ENCODE assay signal across 24 cellular contexts in the genomic region with DNA sequence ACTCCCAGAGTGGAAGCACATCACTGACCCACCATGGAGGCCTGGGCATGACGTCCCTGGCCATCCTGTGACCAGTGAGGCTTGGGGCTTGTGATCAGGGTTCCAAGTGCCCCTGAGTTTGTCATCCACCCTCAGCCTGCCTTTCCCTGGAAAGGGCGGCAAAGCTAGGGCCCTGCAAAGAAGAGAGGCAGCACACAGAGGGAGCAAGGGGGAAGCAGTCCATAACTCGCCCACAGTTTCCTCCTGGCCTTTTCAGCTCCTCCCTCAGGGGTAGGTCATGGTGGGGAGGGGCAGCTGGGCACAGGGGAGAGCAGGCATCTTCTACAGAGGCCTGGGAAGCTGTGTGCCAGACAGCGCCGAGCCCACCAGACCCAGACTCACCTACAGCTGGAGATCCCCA. TPM values are rescaled to one million over a fixed set of nuclear protein-coding genes. Genes with fewer than 3 reads are reported as not detected.
DNase-seq lines count a peak whose midpoint lies in the region; ATAC-seq and TF ChIP-seq lines count a peak whose summit lies in the region.
"Had no signal": no experiment of that assay in that cellular context is flagged by ENCODE, and none has a peak within 500 bp of the region (broad histone marks: within the 10 kb centered on the region; RNA-seq: fewer than 3 reads in every experiment).

A gene with protein sequence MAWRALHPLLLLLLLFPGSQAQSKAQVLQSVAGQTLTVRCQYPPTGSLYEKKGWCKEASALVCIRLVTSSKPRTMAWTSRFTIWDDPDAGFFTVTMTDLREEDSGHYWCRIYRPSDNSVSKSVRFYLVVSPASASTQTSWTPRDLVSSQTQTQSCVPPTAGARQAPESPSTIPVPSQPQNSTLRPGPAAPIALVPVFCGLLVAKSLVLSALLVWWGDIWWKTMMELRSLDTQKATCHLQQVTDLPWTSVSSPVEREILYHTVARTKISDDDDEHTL (plus strand): TSS at position 313 of the 400 bp plus-strand sequence. CDS start 269 bp downstream, outside the sequence.

- H3K27me3 Mint-ChIP-seq in activated naive CD4-positive, alpha-beta T cell treated with anti-CD3 and anti-CD28 coated beads, Interleukin-2, amount 50 U/mL, for 24 hours: no peaks in the 10 kb centered on the region
- no peaks in the 10 kb centered on the region for H3K27me3 Mint-ChIP-seq in stimulated activated naive B cell treated with anti-CD40 and anti-IgM and Interleukin-4, amounts not matched to agents 10 μg/mL and 1 μg/mL and 100 μg/mL, for 72 hours

- H3K4me3 Mint-ChIP-seq in activated naive CD4-positive, alpha-beta T cell treated with anti-CD3 and anti-CD28 coated beads, Interleukin-2, amount 50 U/mL, for 24 hours: no peak within 1 kb of the TSS
- H3K4me3 Mint-ChIP-seq in stimulated activated naive B cell treated with anti-CD40 and anti-IgM and Interleukin-4, amounts not matched to agents 10 μg/mL and 1 μg/mL and 100 μg/mL, for 72 hours: peak within 1 kb of the TSS; percentile 39 to 50
- H3K4me3 Mint-ChIP-seq: activated CD4-positive, alpha-beta memory T cell treated with anti-CD3 and anti-CD28 coated beads, Interleukin-2, amount 10 ng/mL, durations not matched to agents 7 days and 5 days; brain had no signal

- H3K9me3 ChIP-seq in Loucy (ENCODE audit: insufficient read depth, low read depth, low read length): no peaks in the 10 kb centered on the region
- no peaks in the 10 kb centered on the region for H3K9me3 ChIP-seq in effector memory CD4-positive, alpha-beta T cell (ENCODE audit: control insufficient read depth, low read length)
- H3K9me3 ChIP-seq: pancreas, sigmoid colon, SJSA1, testis had no signal

- no peaks in the 10 kb centered on the region for H3K27me3 ChIP-seq in Loucy (ENCODE audit: insufficient read depth, low read length, poor library complexity, severe bottlenecking)
- peaks cover 3% of the 10 kb centered on the region for H3K27me3 ChIP-seq in effector memory CD4-positive, alpha-beta T cell (replicated peaks; ENCODE audit: control insufficient read depth, insufficient read depth, low read length, poor library complexity, severe bottlenecking)
- H3K27me3 ChIP-seq: pancreas, sigmoid colon, testis had no signal

- H3K9me2 ChIP-seq in Loucy (replicated peaks; ENCODE audit: low read depth, low read length): no peaks in the 10 kb centered on the region

- H3K27ac ChIP-seq in effector memory CD4-positive, alpha-beta T cell (ENCODE audit: insufficient read depth, low read length, poor library complexity, severe bottlenecking): peak within 1 kb of the TSS; percentile 46
- H3K27ac ChIP-seq: coronary artery, pancreas, sigmoid colon, SJSA1, testis had no signal

- no peaks in the 10 kb centered on the region for H3K36me3 Mint-ChIP-seq in activated naive CD4-positive, alpha-beta T cell treated with anti-CD3 and anti-CD28 coated beads, Interleukin-2, amount 50 U/mL, for 24 hours
- H3K36me3 Mint-ChIP-seq in stimulated activated naive B cell treated with anti-CD40 and anti-IgM and Interleukin-4, amounts not matched to agents 10 μg/mL and 1 μg/mL and 100 μg/mL, for 72 hours: no peaks in the 10 kb centered on the region
- H3K36me3 Mint-ChIP-seq: brain had no signal

- H3K27ac Mint-ChIP-seq in activated naive CD4-positive, alpha-beta T cell treated with anti-CD3 and anti-CD28 coated beads, Interleukin-2, amount 50 U/mL, for 24 hours: peak within 1 kb of the TSS; percentile 46
- peak within 1 kb of the TSS; percentile 86 for H3K27ac Mint-ChIP-seq in stimulated activated naive B cell treated with anti-CD40 and anti-IgM and Interleukin-4, amounts not matched to agents 10 μg/mL and 1 μg/mL and 100 μg/mL, for 72 hours
- H3K27ac Mint-ChIP-seq: brain had no signal

- H2AFZ ChIP-seq in Loucy (ENCODE audit: low read length): no peak within 1 kb of the TSS

- no peaks in the 10 kb centered on the region for H3K79me2 ChIP-seq in Loucy (ENCODE audit: insufficient read depth, low read length)

- DNase-seq in activated naive CD4-positive, alpha-beta T cell treated with Interleukin-2 at 50 U/mL for 16 hours: no peak
- no peak for DNase-seq in effector memory CD4-positive, alpha-beta T cell
- DNase-seq in stimulated activated naive B cell treated with anti-CD40 and anti-IgM and Interleukin-4, amounts not matched to agents 10 μg/mL and 1 μg/mL and 100 μg/mL, for 72 hours: no peak
- DNase-seq in kidney tubule cell (ENCODE audit: low spot score) (no peak), H4 (ENCODE audit: low spot score) (no peak)
- DNase-seq: activated CD4-positive, alpha-beta memory T cell treated with anti-CD3 and anti-CD28 coated beads, Interleukin-2, amount 10 ng/mL, durations not matched to agents 7 days and 5 days; activated gamma-delta T cell treated with Interleukin-2 at 50 U/mL for 16 hours; foreskin melanocyte; GF-D8; left cardiac atrium; NCI-H1048; NCI-H2107; pancreas; sigmoid colon; testis had no signal

- H3K36me3 ChIP-seq in Loucy (ENCODE audit: insufficient read depth, low read length): no peaks in the 10 kb centered on the region
- H3K36me3 ChIP-seq in effector memory CD4-positive, alpha-beta T cell (ENCODE audit: control insufficient read depth, insufficient read depth, low read length): no peaks in the 10 kb centered on the region
- H3K36me3 ChIP-seq: pancreas, sigmoid colon, SJSA1 had no signal

- no peaks in the 10 kb centered on the region for H4K20me1 ChIP-seq in Loucy (ENCODE audit: insufficient read depth, low read length, poor library complexity, severe bottlenecking)

- peak within 1 kb of the TSS; percentile 26 for H3K4me3 ChIP-seq in Loucy (ENCODE audit: low read length, poor library complexity, severe bottlenecking)
- H3K4me3 ChIP-seq in effector memory CD4-positive, alpha-beta T cell (ENCODE audit: insufficient read depth, low read depth, low read length, poor library complexity, severe bottlenecking): no peak within 1 kb of the TSS
- H3K4me3 ChIP-seq: coronary artery, pancreas, sigmoid colon, SJSA1, testis had no signal

- no peak for TF ChIP-seq CTCF in Loucy (conservative IDR thresholded peaks at IDR 0.05; ENCODE audit: low read length)

- peaks cover 70% of the 10 kb centered on the region for H3K4me1 ChIP-seq in Loucy (ENCODE audit: insufficient read depth, low read length, poor library complexity, severe bottlenecking)
- peaks cover 24% of the 10 kb centered on the region for H3K4me1 ChIP-seq in effector memory CD4-positive, alpha-beta T cell (ENCODE audit: control insufficient read depth, insufficient read depth, low read length, poor library complexity, severe bottlenecking)
- H3K4me1 ChIP-seq: pancreas, SJSA1, testis had no signal

- peaks cover 59% of the 10 kb centered on the region for H3K4me1 Mint-ChIP-seq in activated naive CD4-positive, alpha-beta T cell treated with anti-CD3 and anti-CD28 coated beads, Interleukin-2, amount 50 U/mL, for 24 hours
- H3K4me1 Mint-ChIP-seq in stimulated activated naive B cell treated with anti-CD40 and anti-IgM and Interleukin-4, amounts not matched to agents 10 μg/mL and 1 μg/mL and 100 μg/mL, for 72 hours: peaks cover 33 to 44% of the 10 kb centered on the region in 2 donors

- peak within 1 kb of the TSS; percentile 49 for H3K4me2 ChIP-seq in Loucy (ENCODE audit: low read depth, low read length, poor library complexity, severe bottlenecking)

- H3K9ac ChIP-seq in Loucy (ENCODE audit: low read depth, low read length, poor library complexity, severe bottlenecking): peak within 1 kb of the TSS; percentile 36

- ATAC-seq in stimulated activated naive B cell treated with anti-CD40 and anti-IgM and Interleukin-4, amounts not matched to agents 10 μg/mL and 1 μg/mL and 100 μg/mL, for 72 hours (replicated peaks): no peak
- no peak for ATAC-seq in GM21526 (IDR thresholded peaks at IDR 0.05; ENCODE audit: low FRiP score, unreplicated experiment)
- ATAC-seq: left cardiac atrium, pancreas, PC-3 had no signal

- no peaks in the 10 kb centered on the region for H3K9me3 Mint-ChIP-seq in activated naive CD4-positive, alpha-beta T cell treated with anti-CD3 and anti-CD28 coated beads, Interleukin-2, amount 50 U/mL, for 24 hours
- H3K9me3 Mint-ChIP-seq in stimulated activated naive B cell treated with anti-CD40 and anti-IgM and Interleukin-4, amounts not matched to agents 10 μg/mL and 1 μg/mL and 100 μg/mL, for 72 hours: no peaks in the 10 kb centered on the region
- H3K9me3 Mint-ChIP-seq: activated CD4-positive, alpha-beta memory T cell treated with anti-CD3 and anti-CD28 coated beads, Interleukin-2, amount 10 ng/mL, durations not matched to agents 7 days and 5 days; brain had no signal

- H3F3A ChIP-seq in Loucy (ENCODE audit: low read depth): no peaks in the 10 kb centered on the region

RNA-seq across cellular contexts. Expression of the gene that starts here (rescaled TPM):
- not detected in 2 replicates for total RNA-seq in H4 (2014; rRNA removed; shearing (Covaris generic))
- total RNA-seq: activated CD4-positive, alpha-beta memory T cell treated with anti-CD3 and anti-CD28 coated beads, Interleukin-2, amount 10 ng/mL, durations not matched to agents 7 days and 5 days; endothelial cell of umbilical vein; left cardiac atrium; mononuclear cell; pancreas; PC-3; sigmoid colon; SJSA1; testis had no signal
